In genomic region chr12:64633940-64634337, GRCh38 we compare ENCODE assay signal across 9 cellular contexts. TPM values are rescaled to one million over a fixed set of nuclear protein-coding genes. Genes with fewer than 3 reads are reported as not detected.
DNase-seq lines count a peak whose midpoint lies in the region; ATAC-seq and TF ChIP-seq lines count a peak whose summit lies in the region.
"Had no signal": no experiment of that assay in that cellular context is flagged by ENCODE, and none has a peak within 500 bp of the region (broad histone marks: within the 10 kb centered on the region; RNA-seq: fewer than 3 reads in every experiment).

No MANE protein-coding gene starts in this region.

- no peak overlapping the region for H3K27ac ChIP-seq in caudate nucleus (ENCODE audit: low read depth, low read length)

- CTCF ChIA-PET in MCF 10A (lab: Yijun Ruan, JAX), result interaction anchor here (0.6 to 1.0 kb wide), 4 partner anchors 12 to 63 kb away, joined by 3 to 4 read pairs (median 3); no protein-coding TSS in a partner anchor

- H3K36me3 Mint-ChIP-seq in MCF 10A (ENCODE audit: insufficient read depth, unreplicated experiment) (peaks cover 21% of the 10 kb centered on the region), naive B cell (peaks cover 25 to 31% of the 10 kb centered on the region in 2 donors)

- H3K4me1 Mint-ChIP-seq in MCF 10A (ENCODE audit: insufficient read depth, unreplicated experiment) (peaks cover 32% of the 10 kb centered on the region), naive B cell (peaks cover 50 to 92% (median 62%) of the 10 kb centered on the region in 3 donors)

- H3K9me3 Mint-ChIP-seq in MCF 10A (ENCODE audit: unreplicated experiment), result peaks cover 20% of the 10 kb centered on the region
- H3K9me3 Mint-ChIP-seq in naive B cell, result peaks cover 0 to 6% (median 3%) of the 10 kb centered on the region in 7 donors

- H3K27ac Mint-ChIP-seq in MCF 10A (ENCODE audit: low read depth, unreplicated experiment), result no peak overlapping the region
- H3K27ac Mint-ChIP-seq in naive B cell, result peak overlapping the region in 5 of 6 donors; percentile 40 to 88 (median 81)
- H3K27ac Mint-ChIP-seq: brain had no signal

- ATAC-seq in naive B cell (ENCODE audit: low read depth in 2 of 2) (no peak), GM19455 (IDR thresholded peaks at IDR 0.05; ENCODE audit: unreplicated experiment) (no peak)

- TF ChIP-seq CTCF in MCF 10A (IDR thresholded peaks at IDR 0.05; ENCODE audit: unreplicated experiment), result no peak

- intact Hi-C loops in MCF 10A (cut with micrococcal nuclease), result no loop called here

- H3K4me3 Mint-ChIP-seq in MCF 10A (ENCODE audit: unreplicated experiment), result no peak overlapping the region
- peak overlapping the region in 1 of 8 donors; percentile 61 for H3K4me3 Mint-ChIP-seq in naive B cell
- H3K4me3 Mint-ChIP-seq: brain had no signal

- POLR2A ChIA-PET in MCF 10A (lab: Yijun Ruan, JAX), result interaction anchor here (0.6 to 3.2 kb wide), 6 partner anchors 9 to 46 kb away, joined by 3 to 20 read pairs (median 4); no protein-coding TSS in a partner anchor

- no peaks in the 10 kb centered on the region for H3K27me3 Mint-ChIP-seq in MCF 10A (ENCODE audit: insufficient read depth, unreplicated experiment)
- no peaks in the 10 kb centered on the region for H3K27me3 Mint-ChIP-seq in naive B cell
- H3K27me3 Mint-ChIP-seq: brain had no signal

- DNase-seq in GM03348 (ENCODE audit: low spot score), result peak; percentile 29
- DNase-seq in LHCN-M2 (ENCODE audit: low read depth), result peak; percentile 66
- peak; percentile 73 for DNase-seq in MCF 10A (ENCODE audit: unreplicated experiment)
- no peak for DNase-seq in naive B cell
- no peak for DNase-seq in SHP77 treated with DMSO at 0.1 percent for 48 hours (lab: John Stamatoyannopoulos, UW)
- DNase-seq in caudate nucleus (lab: John Stamatoyannopoulos, UW), result no peak
- no peak for DNase-seq in MV-4-11 (lab: John Stamatoyannopoulos, UW)

- BruUV-seq in MCF 10A (replicated peaks; lab: Mats Ljungman, UMichigan), result no TSS peak

RNA-seq across cellular contexts. Expression of gene RASSF3, which starts 23.6 kb away (rescaled TPM):
- total RNA-seq in LHCN-M2 (2014; rRNA removed), result 15.7 and 19.2 TPM in 2 replicates
- polyA plus RNA-seq in LHCN-M2 (2012), result 10.9 TPM
- total RNA-seq in MCF 10A (2022), result 30.5 and 30.6 TPM in 2 replicates
- polyA plus RNA-seq in naive B cell (ENCODE audit: low read depth in 6 of 6), result 1 to 10 TPM; 3.2 to 7.8 (median 4.5) TPM

Comparison
In these comparisons a context has a peak if more than half of its experiments do, and no peak if none do; other contexts are left out.
1. DNase-seq: peak in GM03348 (single experiment), LHCN-M2 (single experiment) and MCF 10A (single experiment); none in naive B cell (single experiment), SHP77 treated with DMSO at 0.1 percent for 48 hours (single experiment), caudate nucleus (0 of 61) and MV-4-11 (single experiment).